Comparison of ENCODE assay signal across 25 cellular contexts in genomic region chr15:72706266-72706665, GRCh38. TPM values are rescaled to one million over a fixed set of nuclear protein-coding genes. Genes with fewer than 3 reads are reported as not detected.
A peak's percentile ranks its signal among the peaks of the same experiment; 100 is the strongest.
DNase-seq lines count a peak whose midpoint lies in the region; ATAC-seq, FAIRE-seq and TF ChIP-seq lines count a peak whose summit lies in the region.
"Had no signal": no experiment of that assay in that cellular context is flagged by ENCODE, and none has a peak within 500 bp of the region (broad histone marks: within the 10 kb centered on the region; RNA-seq: fewer than 3 reads in every experiment).

No MANE protein-coding gene starts in this region.

- no peak overlapping the region for H4K5ac ChIP-seq in H9 (ENCODE audit: insufficient read length, low read depth, low read length)

- no peak overlapping the region for H3K14ac ChIP-seq in H9 (ENCODE audit: insufficient read depth, low read length)

- no peak overlapping the region for H4K91ac ChIP-seq in H9 (ENCODE audit: insufficient read length, low read depth, low read length)

- H3K79me1 ChIP-seq in H9 (ENCODE audit: insufficient read depth, low read depth, low read length, poor library complexity, severe bottlenecking) = no peaks in the 10 kb centered on the region

- no peak for ATAC-seq in left lung
- ATAC-seq: psoas muscle; stimulated activated effector memory CD8-positive, alpha-beta T cell treated with anti-CD3 and anti-CD28 coated beads, Interleukin-12 subunit alpha, Interleukin-12 subunit beta, amount 100 ng/mL, for 72 hours had no signal

- H3K9me3 Mint-ChIP-seq in H9 = no peaks in the 10 kb centered on the region
- H3K9me3 Mint-ChIP-seq in CD14-positive monocyte = no peaks in the 10 kb centered on the region
- H3K9me3 Mint-ChIP-seq: activated naive CD4-positive, alpha-beta T cell treated with anti-CD3 and anti-CD28 coated beads, Interleukin-2, amount 50 U/mL, for 24 hours; activated T-helper 1 cell treated with anti-CD3 and anti-CD28 coated beads, Interleukin-12 subunit alpha, Interleukin-12 subunit beta, Interleukin-2, Interleukin-4 antibody, amounts not matched to agents 30 ng/mL and 10 ng/mL and 1 ng/mL, durations not matched to agents 14 hours and 24 hours and 36 hours; memory B cell; stimulated activated effector memory CD8-positive, alpha-beta T cell treated with anti-CD3 and anti-CD28 coated beads, Interleukin-12 subunit alpha, Interleukin-12 subunit beta, amount 100 ng/mL, for 72 hours had no signal

- TF ChIP-seq CTCF in H9 (conservative IDR thresholded peaks at IDR 0.05) (no peak), NB4 (IDR thresholded peaks at IDR 0.05; ENCODE audit: low read depth, low read length) (no peak), fibroblast of mammary gland (conservative IDR thresholded peaks at IDR 0.05; ENCODE audit: control insufficient read depth, insufficient read depth, low read depth, low read length) (no peak), CD14-positive monocyte (IDR thresholded peaks at IDR 0.05) (no peak), left lung (IDR thresholded peaks at IDR 0.05) (no peak)

- H3K23me2 ChIP-seq in H9 (ENCODE audit: insufficient read length, low read depth, low read length, poor library complexity, severe bottlenecking) = no peaks in the 10 kb centered on the region

- peaks cover 3% of the 10 kb centered on the region; the same call in 1 of the 2 replicates for H3K79me2 ChIP-seq in H9 (ENCODE audit: insufficient read depth, low read length)

- H3K18ac ChIP-seq in H9 (ENCODE audit: insufficient read length, low read depth, low read length) = no peak overlapping the region

- H3K4me1 Mint-ChIP-seq in H9 (no peaks in the 10 kb centered on the region), CD14-positive monocyte (peaks cover 6% of the 10 kb centered on the region)

- H3K36me3 Mint-ChIP-seq in H9 (ENCODE audit: insufficient read depth in 1 of 3, low read depth in 3 of 3) = peaks cover 0 to 2% (median 0%) of the 10 kb centered on the region in 3 experiments; a peak in 3 of 7 replicates
- no peaks in the 10 kb centered on the region for H3K36me3 Mint-ChIP-seq in CD14-positive monocyte

- no peaks in the 10 kb centered on the region for H4K20me1 ChIP-seq in H9 (ENCODE audit: control insufficient read depth, insufficient read depth, insufficient read length)

- no peak overlapping the region for H2BK120ac ChIP-seq in H9 (ENCODE audit: low read depth, low read length, poor library complexity, severe bottlenecking)

- no peak overlapping the region for H3K4me2 ChIP-seq in H9 (ENCODE audit: insufficient read depth, insufficient read length, low read length)

- intact Hi-C loops in CD14-positive monocyte (cut with micrococcal nuclease) = no loop called here
- intact Hi-C loops in left lung (cut with DNase I) = no loop called here

- no peak overlapping the region for H3K4ac ChIP-seq in H9 (ENCODE audit: low read depth, low read length)

- no peak overlapping the region for H3K4me3 ChIP-seq in NB4 (ENCODE audit: low read depth, low read length)
- no peak overlapping the region for H3K4me3 ChIP-seq in fibroblast of mammary gland (ENCODE audit: control insufficient read depth, low read depth, low read length)
- H3K4me3 ChIP-seq in left lung = no peak overlapping the region
- H3K4me3 ChIP-seq: psoas muscle had no signal

- no peak for DNase-seq in H9
- DNase-seq in NB4 (ENCODE audit: low read depth) = peak; percentile 12
- DNase-seq in fibroblast of mammary gland (ENCODE audit: low read depth) = peak; percentile 68
- peak; percentile 6 for DNase-seq in urothelium cell line (ENCODE audit: low spot score)
- DNase-seq in GM12891 (ENCODE audit: insufficient read length, low spot score) = no peak
- DNase-seq in CD14-positive monocyte (ENCODE audit: low spot score) = no peak
- DNase-seq in left lung = no peak
- DNase-seq: anterior cingulate cortex, cortex of kidney, glutamatergic neuron, kidney glomerular epithelial cell, NCI-H1105, NCI-H2029 treated with DMSO at 0.1 percent for 48 hours, NCI-H345, NCI-H774, psoas muscle, Right ventricle myocardium superior had no signal

- H2AK5ac ChIP-seq in H9 (ENCODE audit: insufficient read length, low read length) = no peak overlapping the region

- FAIRE-seq in urothelium cell line (lab: Jason Lieb, UNC) (no peak), GM12891 (lab: Jason Lieb, UNC) (no peak)

- TF ChIP-seq POLR2A in NB4 (IDR thresholded peaks at IDR 0.05; ENCODE audit: extremely low read depth, insufficient read length) (no peak), GM12891 (IDR thresholded peaks at IDR 0.05; ENCODE audit: low read depth, low read length) (no peak)

- H3T11ph ChIP-seq in H9 (ENCODE audit: low read length) = no peak overlapping the region

- H3K4me3 Mint-ChIP-seq in H9 = no peak overlapping the region
- no peak overlapping the region for H3K4me3 Mint-ChIP-seq in CD14-positive monocyte
- H3K4me3 Mint-ChIP-seq: activated naive CD4-positive, alpha-beta T cell treated with anti-CD3 and anti-CD28 coated beads, Interleukin-2, amount 50 U/mL, for 24 hours; activated T-helper 1 cell treated with anti-CD3 and anti-CD28 coated beads, Interleukin-12 subunit alpha, Interleukin-12 subunit beta, Interleukin-2, Interleukin-4 antibody, amounts not matched to agents 30 ng/mL and 10 ng/mL and 1 ng/mL, durations not matched to agents 14 hours and 24 hours and 36 hours; memory B cell; stimulated activated effector memory CD8-positive, alpha-beta T cell treated with anti-CD3 and anti-CD28 coated beads, Interleukin-12 subunit alpha, Interleukin-12 subunit beta, amount 100 ng/mL, for 72 hours had no signal

- H3K36me3 ChIP-seq in left lung = no peaks in the 10 kb centered on the region

- H2AFZ ChIP-seq in H9 (ENCODE audit: low read length) = no peak overlapping the region

- H3K27ac Mint-ChIP-seq in H9 = peak overlapping the region in 2 of 3 experiments; percentile 3 to 5; a peak in 3 of 7 replicates
- no peak overlapping the region for H3K27ac Mint-ChIP-seq in CD14-positive monocyte
- H3K27ac Mint-ChIP-seq: activated naive CD4-positive, alpha-beta T cell treated with anti-CD3 and anti-CD28 coated beads, Interleukin-2, amount 50 U/mL, for 24 hours; activated T-helper 1 cell treated with anti-CD3 and anti-CD28 coated beads, Interleukin-12 subunit alpha, Interleukin-12 subunit beta, Interleukin-2, Interleukin-4 antibody, amounts not matched to agents 30 ng/mL and 10 ng/mL and 1 ng/mL, durations not matched to agents 14 hours and 24 hours and 36 hours; memory B cell; stimulated activated effector memory CD8-positive, alpha-beta T cell treated with anti-CD3 and anti-CD28 coated beads, Interleukin-12 subunit alpha, Interleukin-12 subunit beta, amount 100 ng/mL, for 72 hours had no signal

- no peaks in the 10 kb centered on the region for H3K27me3 ChIP-seq in H9 (ENCODE audit: insufficient read depth, low read length)
- no peaks in the 10 kb centered on the region for H3K27me3 ChIP-seq in left lung

- H3K23ac ChIP-seq in H9 (ENCODE audit: insufficient read length, low read depth, low read length) = no peak overlapping the region

- H2BK5ac ChIP-seq in H9 (ENCODE audit: insufficient read length, low read length) = no peak overlapping the region

- H4K8ac ChIP-seq in H9 (replicated peaks; ENCODE audit: insufficient read length, low read depth, low read length) = no peak overlapping the region

- no peak overlapping the region for H3K56ac ChIP-seq in H9 (ENCODE audit: insufficient read length, low read depth, low read length)

- H3K4me1 ChIP-seq in H9 (ENCODE audit: insufficient read depth, low read length) = no peaks in the 10 kb centered on the region
- H3K4me1 ChIP-seq in left lung = no peaks in the 10 kb centered on the region
- H3K4me1 ChIP-seq: psoas muscle had no signal

- H2BK20ac ChIP-seq in H9 (ENCODE audit: low read depth, low read length, poor library complexity, severe bottlenecking) = no peak overlapping the region

- H3K27ac ChIP-seq in H9 (ENCODE audit: insufficient read length, low read depth, low read length) (no peak overlapping the region), left lung (no peak overlapping the region)
- H3K27ac ChIP-seq: psoas muscle had no signal

- H3K27me3 Mint-ChIP-seq in H9 (ENCODE audit: low read depth) (no peaks in the 10 kb centered on the region), CD14-positive monocyte (ENCODE audit: low read depth in 3 of 3) (no peaks in the 10 kb centered on the region)
- H3K27me3 Mint-ChIP-seq: activated naive CD4-positive, alpha-beta T cell treated with anti-CD3 and anti-CD28 coated beads, Interleukin-2, amount 50 U/mL, for 24 hours; memory B cell had no signal

- no peak overlapping the region for H2BK15ac ChIP-seq in H9 (ENCODE audit: low read depth, low read length)

- H3K9ac ChIP-seq in H9 (ENCODE audit: extremely low read depth, insufficient read length, low read length) = no peak overlapping the region

- no CpG with 5 or more reads among the region's 11 CpGs for WGBS in H9 (ENCODE audit: extremely low coverage, insufficient read length, low lambda C conversion rate)

- no peak overlapping the region for H2BK12ac ChIP-seq in H9 (ENCODE audit: insufficient read length, low read depth, low read length)

- H3K9me3 ChIP-seq in H9 (ENCODE audit: control insufficient read depth, low read depth, low read length) = no peaks in the 10 kb centered on the region
- H3K9me3 ChIP-seq in left lung = no peaks in the 10 kb centered on the region
- H3K9me3 ChIP-seq: psoas muscle had no signal

TF ChIP-seq in GM12891, 5 proteins besides CTCF, POLR2A, EP300 and RAD21:
- TF ChIP-seq PAX5 (IDR thresholded peaks at IDR 0.05; ENCODE audit: insufficient read depth, low read length, severe bottlenecking) (no peak), TAF1 (IDR thresholded peaks at IDR 0.05; ENCODE audit: low read depth, low read length) (no peak), POLR2AphosphoS5 (IDR thresholded peaks at IDR 0.05; ENCODE audit: low read depth, low read length) (no peak), POU2F2 (IDR thresholded peaks at IDR 0.05; ENCODE audit: low read depth, low read length) (no peak), SPI1 (IDR thresholded peaks at IDR 0.05; ENCODE audit: low read depth, low read length) (no peak)

RNA-seq across cellular contexts. Expression of gene BBS4, which starts 20.3 kb away (rescaled TPM):
- total RNA-seq in H9 (2021) (22.0 and 27.3 TPM in 2 replicates), left lung (10 to 100 TPM; 16.7 to 19.5 TPM)
- 8.9 TPM for polyA plus RNA-seq in GM12891 (2012; ENCODE audit: low read depth, missing spikeins)
- polyA plus RNA-seq in CD14-positive monocyte = 1 to 10 TPM; 4.0 to 4.1 TPM

RNA-seq across cellular contexts. Expression of gene HIGD2B, which starts 20.3 kb away (rescaled TPM):
- total RNA-seq in H9 (2021) (not detected in 2 replicates), left lung (under 1 TPM in 1 of 2 donors, not detected in 1; 0.24 TPM)
- polyA plus RNA-seq in GM12891 (2012; ENCODE audit: low read depth, missing spikeins) = not detected
- polyA plus RNA-seq in CD14-positive monocyte = not detected
- total RNA-seq: cardiac septum, fibroblast of lung, psoas muscle, Right ventricle myocardium superior, temporal lobe, urinary bladder had no signal
- polyA plus RNA-seq: fibroblast of lung, psoas muscle, urinary bladder had no signal

RNA-seq across cellular contexts. Expression of gene GOLGA6B, which starts 51.8 kb away (rescaled TPM):
- 0.33 and 0.75 TPM in 2 replicates for total RNA-seq in H9 (2021)
- polyA plus RNA-seq in GM12891 (2012; ENCODE audit: low read depth, missing spikeins) = not detected
- polyA plus RNA-seq in CD14-positive monocyte = not detected
- total RNA-seq in left lung = not detected
- total RNA-seq: activated T-helper 1 cell treated with anti-CD3 and anti-CD28 coated beads, Interleukin-12 subunit alpha, Interleukin-12 subunit beta, Interleukin-2, Interleukin-4 antibody, amounts not matched to agents 30 ng/mL and 10 ng/mL and 1 ng/mL, durations not matched to agents 14 hours and 24 hours and 36 hours; cardiac septum; fibroblast of lung; psoas muscle; Right ventricle myocardium superior; temporal lobe had no signal
- polyA plus RNA-seq: fibroblast of lung had no signal

Comparison
In these comparisons a context has a peak if more than half of its experiments do, and no peak if none do; other contexts are left out.
1. DNase-seq: peak in NB4 (single experiment), fibroblast of mammary gland (single experiment) and urothelium cell line (single experiment); none in H9 (single experiment), GM12891 (single experiment), CD14-positive monocyte (single experiment) and left lung (0 of 2).
2. H3K27ac Mint-ChIP-seq: peak in H9 (2 of 3); none in CD14-positive monocyte (0 of 7).